Comparison of ENCODE assay signal across 27 cellular contexts in the genomic region with DNA sequence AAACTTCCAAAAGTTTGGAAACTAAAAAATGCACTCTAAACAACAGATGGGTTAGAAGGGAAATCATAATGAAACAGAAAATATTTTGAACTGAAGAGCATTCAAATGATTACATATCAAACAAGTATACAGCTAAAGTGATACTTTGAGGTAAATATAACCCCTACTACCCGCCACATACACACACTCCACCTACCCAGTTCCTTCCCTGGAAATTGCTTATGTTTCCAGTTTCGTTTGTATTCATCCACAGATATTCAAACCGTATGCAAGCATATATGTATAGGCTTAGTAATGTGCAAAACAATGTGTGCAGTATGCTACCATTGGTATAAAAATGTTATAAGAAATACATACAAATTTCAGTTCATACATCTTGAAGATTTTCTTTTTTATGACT.
"Had no signal": no experiment of that assay in that cellular context is flagged by ENCODE, and none has a peak within 500 bp of the region (broad histone marks: within the 10 kb centered on the region; RNA-seq: fewer than 3 reads in every experiment).

No MANE protein-coding gene starts in this region.

- H3K9me3 Mint-ChIP-seq: type B pancreatic cell had no signal

- H3K36me3 Mint-ChIP-seq: natural killer cell, neural progenitor cell, type B pancreatic cell had no signal

- ATAC-seq: natural killer cell; psoas muscle; right cardiac atrium; right lobe of liver; stimulated activated memory B cell treated with anti-CD40 and anti-IgM and Interleukin-4, amounts not matched to agents 10 μg/mL and 1 μg/mL and 100 μg/mL, for 72 hours; stimulated activated naive CD8-positive, alpha-beta T cell treated with anti-CD3 and anti-CD28 coated beads, Interleukin-15, amount 100 ng/mL, for 72 hours; stimulated activated naive CD8-positive, alpha-beta T cell treated with anti-CD3 and anti-CD28 coated beads, Interleukin-15, Interleukin-2, amounts not matched to agents 100 U/mL and 50 U/mL, for 24 hours; upper lobe of right lung had no signal

- DNase-seq: natural killer cell; occipital lobe; ovary; posterior cingulate gyrus; psoas muscle; right cardiac atrium; right lobe of liver; sigmoid colon; small intestine; stimulated activated CD4-positive, alpha-beta T cell treated with anti-CD3 and anti-CD28 coated beads, Interleukin-15, amount 100 ng/mL, for 24 hours; stimulated activated CD4-positive, alpha-beta T cell treated with anti-CD3 and anti-CD28 coated beads, Interleukin-2, amount 100 ng/mL, for 24 hours; stimulated activated CD4-positive, alpha-beta T cell treated with anti-CD3 and anti-CD28 coated beads, Interleukin-2, amount 100 ng/mL, for 48 hours; stimulated activated CD4-positive, alpha-beta T cell treated with anti-CD3 and anti-CD28 coated beads, Interleukin-4, amount 100 ng/mL, for 24 hours; stimulated activated naive CD4-positive, alpha-beta T cell; stimulated activated naive CD8-positive, alpha-beta T cell treated with anti-CD3 and anti-CD28 coated beads, Interleukin-15, amount 100 ng/mL, for 72 hours; stimulated activated naive CD8-positive, alpha-beta T cell treated with anti-CD3 and anti-CD28 coated beads, Interleukin-15, Interleukin-2, amounts not matched to agents 100 U/mL and 50 U/mL, for 24 hours; substantia nigra; testis; tibial artery; transverse colon; upper lobe of right lung; uterus had no signal

- H3K27ac Mint-ChIP-seq: natural killer cell; nephron; neural progenitor cell; progenitor cell of endocrine pancreas; stimulated activated memory B cell treated with anti-CD40 and anti-IgM and Interleukin-4, amounts not matched to agents 10 μg/mL and 1 μg/mL and 100 μg/mL, for 72 hours; stimulated activated naive CD8-positive, alpha-beta T cell treated with anti-CD3 and anti-CD28 coated beads, Interleukin-15, amount 100 ng/mL, for 72 hours; type B pancreatic cell had no signal

- H3K4me3 Mint-ChIP-seq: natural killer cell; nephron; neural progenitor cell; stimulated activated memory B cell treated with anti-CD40 and anti-IgM and Interleukin-4, amounts not matched to agents 10 μg/mL and 1 μg/mL and 100 μg/mL, for 72 hours; stimulated activated naive CD8-positive, alpha-beta T cell treated with anti-CD3 and anti-CD28 coated beads, Interleukin-15, amount 100 ng/mL, for 72 hours; type B pancreatic cell had no signal

- H3K4me1 Mint-ChIP-seq: natural killer cell; nephron; neural progenitor cell; stimulated activated memory B cell treated with anti-CD40 and anti-IgM and Interleukin-4, amounts not matched to agents 10 μg/mL and 1 μg/mL and 100 μg/mL, for 72 hours; stimulated activated naive CD8-positive, alpha-beta T cell treated with anti-CD3 and anti-CD28 coated beads, Interleukin-15, amount 100 ng/mL, for 72 hours had no signal
